In the genomic region with DNA sequence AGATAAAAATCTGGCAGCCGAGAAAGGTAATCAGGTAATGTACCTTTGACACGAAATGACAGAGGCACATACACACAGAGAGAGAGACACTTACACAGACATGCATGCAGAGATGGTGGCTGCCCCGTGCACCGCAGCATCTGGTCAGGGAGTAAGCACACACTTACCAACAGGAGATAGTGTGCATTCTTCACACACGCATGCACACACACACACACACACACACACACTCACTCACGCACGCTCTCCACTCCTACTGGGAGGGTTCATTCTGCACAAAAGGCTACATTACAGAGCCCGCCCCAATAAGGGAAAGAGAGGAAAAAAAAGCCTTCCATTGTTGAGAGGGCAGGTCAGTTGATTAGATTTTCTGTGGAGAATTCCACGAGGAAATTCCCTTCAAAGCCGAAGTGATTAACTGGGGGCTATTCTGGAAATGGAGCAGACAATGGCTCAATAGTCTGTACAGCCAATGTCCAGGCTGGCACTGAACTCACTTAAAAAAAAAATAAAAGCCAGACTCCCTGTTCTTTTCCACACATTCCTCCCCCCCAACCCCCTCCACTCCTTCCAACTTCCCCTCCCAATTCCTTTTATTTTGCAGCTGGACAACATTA, we compare ENCODE assay signal across 10 cellular contexts. TPM values are rescaled to one million over a fixed set of nuclear protein-coding genes. Genes with fewer than 3 reads are reported as not detected.
DNase-seq lines count a peak whose midpoint lies in the region; ATAC-seq and TF ChIP-seq lines count a peak whose summit lies in the region.
"Had no signal": no experiment of that assay in that cellular context is flagged by ENCODE, and none has a peak within 500 bp of the region (broad histone marks: within the 10 kb centered on the region; RNA-seq: fewer than 3 reads in every experiment).

No MANE protein-coding gene starts in this region.

- H3K9me3 Mint-ChIP-seq in neural crest cell (peaks cover 5% of the 10 kb centered on the region), immature natural killer cell (peaks cover 0 to 6% (median under 1%) of the 10 kb centered on the region in 6 donors)

- no peak overlapping the region for H3K27ac Mint-ChIP-seq in neural crest cell (ENCODE audit: unreplicated experiment)
- H3K27ac Mint-ChIP-seq in immature natural killer cell, result no peak overlapping the region

- H3K27me3 Mint-ChIP-seq in neural crest cell (ENCODE audit: low read depth) (no peaks in the 10 kb centered on the region), immature natural killer cell (ENCODE audit: low read depth in 3 of 3) (no peaks in the 10 kb centered on the region)

- ATAC-seq in HG03159 (IDR thresholded peaks at IDR 0.05; ENCODE audit: unreplicated experiment), result no peak
- no peak for ATAC-seq in HG03025 (IDR thresholded peaks at IDR 0.05; ENCODE audit: low FRiP score, unreplicated experiment)
- ATAC-seq: Panc1 had no signal

- H3K36me3 Mint-ChIP-seq in neural crest cell (ENCODE audit: low read depth) (peaks cover 2% of the 10 kb centered on the region), immature natural killer cell (no peaks in the 10 kb centered on the region)

- TF ChIP-seq CTCF in fibroblast of villous mesenchyme (IDR thresholded peaks at IDR 0.05; ENCODE audit: insufficient read depth, low read depth, low read length) (no peak), neural crest cell (conservative IDR thresholded peaks at IDR 0.05) (no peak)

- peak overlapping the region; percentile 39 for H3K4me3 ChIP-seq in fibroblast of villous mesenchyme (ENCODE audit: low read depth, low read length)

- no peak overlapping the region for H3K4me3 Mint-ChIP-seq in neural crest cell
- H3K4me3 Mint-ChIP-seq in immature natural killer cell, result no peak overlapping the region

- DNase-seq in COLO829 (ENCODE audit: low spot score) (peak; percentile 56), NCI-H82 (lab: John Stamatoyannopoulos, UW) (peak; percentile 57), fibroblast of villous mesenchyme (ENCODE audit: low read depth) (peak; percentile 29), neural crest cell (ENCODE audit: low read depth, low spot score) (peak; percentile 45), SIG-M5 (lab: John Stamatoyannopoulos, UW) (no peak), immature natural killer cell (no peak)
- DNase-seq: Calu3 had no signal

- H3K4me1 Mint-ChIP-seq in neural crest cell, result peaks cover 13% of the 10 kb centered on the region
- H3K4me1 Mint-ChIP-seq in immature natural killer cell, result no peaks in the 10 kb centered on the region

RNA-seq across cellular contexts. Expression of gene SOX5, which starts 1.4 kb away (rescaled TPM):
- 13.8 and 16.8 TPM in 2 replicates for total RNA-seq in fibroblast of villous mesenchyme
- total RNA-seq in neural crest cell, result 86.6 and 86.8 TPM in 2 replicates
- not detected for polyA plus RNA-seq in immature natural killer cell
- total RNA-seq: Calu3 had no signal

Comparison
In these comparisons a context has a peak if more than half of its experiments do, and no peak if none do; other contexts are left out.
1. DNase-seq: peak in COLO829 (single experiment), NCI-H82 (single experiment), fibroblast of villous mesenchyme (single experiment) and neural crest cell (single experiment); none in SIG-M5 (single experiment) and immature natural killer cell (0 of 3).